ENCODE assay signal across 8 cellular contexts in the genomic region with DNA sequence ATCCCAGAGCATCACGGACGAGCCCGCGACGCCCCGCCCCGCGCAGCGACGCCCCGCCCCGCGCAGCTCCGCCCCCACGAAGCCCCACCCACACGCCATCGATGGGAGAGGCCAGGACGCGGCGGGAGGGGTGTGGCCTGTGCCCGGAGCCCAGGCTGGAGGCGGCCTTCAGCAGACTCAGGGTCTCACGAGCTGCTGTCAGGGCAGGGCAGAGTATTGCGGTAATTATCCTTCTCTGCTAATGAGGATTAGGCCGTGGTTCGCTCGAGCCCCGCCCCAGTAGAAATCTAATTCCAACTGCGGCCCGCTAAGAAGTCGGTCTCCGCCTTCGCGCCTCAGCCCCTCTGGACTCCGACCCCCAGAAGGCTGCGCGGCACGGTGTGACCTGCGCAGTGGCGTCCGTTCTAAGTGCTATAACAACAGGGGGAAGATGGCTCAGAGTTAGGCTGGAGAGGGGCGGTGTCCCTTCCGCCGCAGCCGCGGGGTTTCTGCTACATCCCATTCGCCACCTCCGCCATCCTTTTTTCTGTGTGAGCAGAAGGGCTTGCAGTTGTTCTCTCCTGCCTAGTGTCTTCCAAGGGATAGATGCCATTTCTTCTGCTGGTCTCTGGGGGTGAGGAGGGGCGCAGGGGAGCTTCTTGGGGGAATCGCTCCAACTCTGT. TPM values are rescaled to one million over a fixed set of nuclear protein-coding genes. Genes with fewer than 3 reads are reported as not detected.
A peak's percentile ranks its signal among the peaks of the same experiment; 100 is the strongest.
DNase-seq lines count a peak whose midpoint lies in the region; ATAC-seq and TF ChIP-seq lines count a peak whose summit lies in the region.

No MANE protein-coding gene starts in this region.

- peaks cover 13% of the 10 kb centered on the region for H3K9me3 Mint-ChIP-seq in activated T-cell treated with anti-CD3 and anti-CD28 coated beads, Interleukin-2, amount 50 U/mL, for 24 hours

- peak overlapping the region; percentile 79 for H3K27ac ChIP-seq in muscle layer of colon (ENCODE audit: low read depth, low read length)

- no peaks in the 10 kb centered on the region for H3K36me3 ChIP-seq in muscle layer of colon (ENCODE audit: insufficient read depth, low read length)

- peak overlapping the region; percentile 95 for H3K27ac Mint-ChIP-seq in activated T-cell treated with anti-CD3 and anti-CD28 coated beads, Interleukin-2, amount 50 U/mL, for 24 hours

- no peaks in the 10 kb centered on the region for H3K9me3 ChIP-seq in muscle layer of colon (ENCODE audit: low read length)

- peaks cover 25% of the 10 kb centered on the region for H3K4me1 ChIP-seq in muscle layer of colon (ENCODE audit: insufficient read depth, low read length)

- H3K36me3 Mint-ChIP-seq in activated T-cell treated with anti-CD3 and anti-CD28 coated beads, Interleukin-2, amount 50 U/mL, for 24 hours (ENCODE audit: low read depth): peaks cover 33% of the 10 kb centered on the region

- H3K4me3 Mint-ChIP-seq in activated T-cell treated with anti-CD3 and anti-CD28 coated beads, Interleukin-2, amount 50 U/mL, for 24 hours: peak overlapping the region; percentile 94

- H3K4me3 ChIP-seq in muscle layer of colon (ENCODE audit: low read depth in 1 of 2, low read length in 2 of 2): peak overlapping the region; percentile 58 to 95

- ATAC-seq in GM21619 (IDR thresholded peaks at IDR 0.05; ENCODE audit: unreplicated experiment) (peak; percentile 92), esophagus mucosa (peak; percentile 100)

- peak overlapping the region; percentile 90 for H3K9ac ChIP-seq in muscle layer of colon (ENCODE audit: low read length)

- peaks cover 34% of the 10 kb centered on the region for H3K4me1 Mint-ChIP-seq in activated T-cell treated with anti-CD3 and anti-CD28 coated beads, Interleukin-2, amount 50 U/mL, for 24 hours (ENCODE audit: low read depth)

- no peaks in the 10 kb centered on the region for H3K27me3 ChIP-seq in muscle layer of colon (ENCODE audit: control insufficient read depth in 1 of 2, insufficient read depth in 2 of 2, low read length in 2 of 2)

- DNase-seq in DMS153 treated with DMSO at 0.1 percent for 48 hours (lab: John Stamatoyannopoulos, UW; ENCODE audit: unreplicated experiment) (peak; percentile 97), OCI-M2 (lab: John Stamatoyannopoulos, UW; ENCODE audit: unreplicated experiment) (peak; percentile 57)
- DNase-seq in activated T-cell treated with anti-CD3 and anti-CD28 coated beads, Interleukin-2, amount 50 U/mL, for 24 hours: peak; percentile 95
- peak; percentile 84 to 85 for DNase-seq in stimulated activated CD8-positive, alpha-beta memory T cell treated with anti-CD3 and anti-CD28 coated beads, Interleukin-7, amount 100 ng/mL, for 1 hour (ENCODE audit: low read depth in 2 of 2)

- H3K27me3 Mint-ChIP-seq in activated T-cell treated with anti-CD3 and anti-CD28 coated beads, Interleukin-2, amount 50 U/mL, for 24 hours: no peaks in the 10 kb centered on the region

- TF ChIP-seq RAD21 in Ishikawa (IDR thresholded peaks at IDR 0.05; ENCODE audit: low read depth): no peak

- no peak for TF ChIP-seq EP300 in Ishikawa (IDR thresholded peaks at IDR 0.05; ENCODE audit: borderline replicate concordance)

TF ChIP-seq in Ishikawa, 13 proteins besides CTCF, POLR2A, EP300 and RAD21:
- peak; percentile 38; the same call in 1 of the 2 replicates for TF ChIP-seq TCF12 (IDR thresholded peaks at IDR 0.05; ENCODE audit: low read depth)
- TF ChIP-seq TEAD4 (IDR thresholded peaks at IDR 0.05): no peak
- TF ChIP-seq YY1 (IDR thresholded peaks at IDR 0.05; ENCODE audit: low read depth): peak; percentile 79
- TF ChIP-seq USF1 (IDR thresholded peaks at IDR 0.05): peak; percentile 50; the same call in 1 of the 2 replicates
- 0 out of 2 replicates have a peak, but pooled peaks have one; percentile 10 for TF ChIP-seq EGR1 (IDR thresholded peaks at IDR 0.05)
- peak; percentile 66 for TF ChIP-seq TAF1 (IDR thresholded peaks at IDR 0.05; ENCODE audit: low read depth)

RNA-seq across cellular contexts. Expression of gene NT5C3A, which starts 0.3 kb away (rescaled TPM):
- total RNA-seq in esophagus mucosa: 13.7 TPM

RNA-seq across cellular contexts. Expression of gene RP9, which starts 46.3 kb away (rescaled TPM):
- total RNA-seq in esophagus mucosa: 4.8 TPM

Comparison
In these comparisons a context has a peak if more than half of its experiments do, and no peak if none do; other contexts are left out.
1. Peak in every context shown above with its lines: DNase-seq, ATAC-seq, H3K4me3 ChIP-seq and H3K27ac ChIP-seq.